ENCODE assay signal across 8 cellular contexts in the genomic region with DNA sequence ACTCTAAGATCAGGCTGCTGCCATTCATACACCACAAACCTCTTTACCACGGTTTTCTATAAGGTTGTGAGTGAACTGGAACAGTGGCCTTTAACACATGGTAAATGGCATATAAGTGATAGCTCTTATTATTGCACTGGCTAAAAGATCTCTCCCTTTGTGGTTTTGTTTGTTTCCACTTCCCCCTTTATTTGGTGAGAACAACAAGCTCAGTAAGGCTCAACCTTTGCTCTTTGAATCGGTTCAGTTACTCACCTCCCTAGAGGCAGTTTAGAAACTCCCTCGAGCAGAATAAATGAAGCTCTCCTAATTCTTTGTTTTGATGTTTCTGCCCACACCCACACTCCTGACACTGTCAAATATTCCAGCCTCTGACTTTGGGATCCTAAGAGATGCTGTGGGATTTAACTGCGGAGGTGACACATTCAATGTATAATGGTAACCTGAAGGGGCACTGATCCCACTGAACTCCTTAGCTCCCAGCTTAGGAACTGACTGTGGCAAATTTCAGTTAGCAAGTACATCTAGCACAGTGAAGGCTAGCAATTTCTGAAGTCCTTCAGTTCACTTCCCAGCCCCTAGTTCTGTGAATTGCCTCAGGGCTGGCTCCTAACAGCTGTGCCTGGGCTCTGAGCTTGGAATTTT. TPM values are rescaled to one million over a fixed set of nuclear protein-coding genes. Genes with fewer than 3 reads are reported as not detected.
A peak's percentile ranks its signal among the peaks of the same experiment; 100 is the strongest.
DNase-seq lines count a peak whose midpoint lies in the region; ATAC-seq and TF ChIP-seq lines count a peak whose summit lies in the region.

No MANE protein-coding gene starts in this region.

- no peaks in the 10 kb centered on the region for H4K20me1 ChIP-seq in mammary epithelial cell (ENCODE audit: insufficient read depth, low read length)

- peak; percentile 99 for ATAC-seq in HG03108 (IDR thresholded peaks at IDR 0.05; ENCODE audit: unreplicated experiment)

- dilution Hi-C loops in mammary epithelial cell (cut with HindIII; ENCODE audit: low sequenced_read_pairs), result no loop called here

- intact Hi-C loops in mammary epithelial cell (cut with micrococcal nuclease) (no loop called here), breast epithelium (cut with DNase I; ENCODE audit: low total_unique reads) (no loop called here)

- no peak overlapping the region for H3K4me2 ChIP-seq in mammary epithelial cell (ENCODE audit: insufficient read depth, low read depth, low read length)

- no peak overlapping the region for H3K4me3 ChIP-seq in mammary epithelial cell (replicated peaks in 1 of 3; ENCODE audit: insufficient read depth in 1 of 3, low read depth in 2 of 3, low read length in 3 of 3)
- no peak overlapping the region for H3K4me3 ChIP-seq in breast epithelium
- H3K4me3 ChIP-seq in subcutaneous abdominal adipose tissue (ENCODE audit: low read depth in 1 of 5, low read length in 5 of 5), result no peak overlapping the region

- TF ChIP-seq POLR2A in breast epithelium (IDR thresholded peaks at IDR 0.05), result no peak

- TF ChIP-seq CTCF in mammary epithelial cell (conservative IDR thresholded peaks at IDR 0.05 in 1 of 2, IDR thresholded peaks at IDR 0.05 in 1 of 2; ENCODE audit: extremely low read depth in 1 of 2, insufficient read depth in 1 of 2, low read depth in 1 of 2, low read length in 2 of 2) (no peak), breast epithelium (IDR thresholded peaks at IDR 0.05) (no peak)

- H3K36me3 ChIP-seq in mammary epithelial cell (ENCODE audit: insufficient read depth, low read length), result no peaks in the 10 kb centered on the region
- H3K36me3 ChIP-seq in breast epithelium, result no peaks in the 10 kb centered on the region
- H3K36me3 ChIP-seq in subcutaneous abdominal adipose tissue (ENCODE audit: control insufficient read depth in 5 of 5, insufficient read depth in 5 of 5, low read length in 5 of 5), result no peaks in the 10 kb centered on the region

- CTCF ChIA-PET in mammary epithelial cell (lab: Charles Lee; ENCODE audit: low non-redundant PET), result no interaction called here

- H3K27me3 ChIP-seq in mammary epithelial cell (ENCODE audit: insufficient read depth, low read length) (no peaks in the 10 kb centered on the region), breast epithelium (no peaks in the 10 kb centered on the region), subcutaneous abdominal adipose tissue (ENCODE audit: control insufficient read depth in 5 of 5, insufficient read depth in 4 of 5, low read length in 5 of 5) (no peaks in the 10 kb centered on the region)

- H3K27ac ChIP-seq in mammary epithelial cell (ENCODE audit: insufficient read depth, low read depth, low read length) (no peak overlapping the region), breast epithelium (no peak overlapping the region), subcutaneous abdominal adipose tissue (ENCODE audit: low read depth, low read length) (peak overlapping the region; percentile 43)

- BruUV-seq in mammary epithelial cell (replicated peaks; lab: Mats Ljungman, UMichigan), result no TSS peak

- H3K9me3 ChIP-seq in mammary epithelial cell (replicated peaks; ENCODE audit: insufficient read depth, low read length) (no peaks in the 10 kb centered on the region), breast epithelium (no peaks in the 10 kb centered on the region), subcutaneous abdominal adipose tissue (ENCODE audit: control insufficient read depth in 5 of 5, low read length in 5 of 5) (peaks cover 2 to 7% (median 4%) of the 10 kb centered on the region in 5 donors)

- DNase-seq in mammary epithelial cell, result peak; percentile 49
- no peak for DNase-seq in breast epithelium (ENCODE audit: low spot score in 2 of 2)
- peak; percentile 72 for DNase-seq in SW480 (ENCODE audit: low spot score)
- DNase-seq in NCI-H2081 treated with DMSO at 0.1 percent for 48 hours (lab: John Stamatoyannopoulos, UW), result no peak
- DNase-seq in cerebellar nuclear complex (lab: John Stamatoyannopoulos, UW), result no peak
- DNase-seq in 8988T, result no peak

- no peaks in the 10 kb centered on the region for H3K79me2 ChIP-seq in mammary epithelial cell (ENCODE audit: insufficient read depth, low read length)

- H3K9ac ChIP-seq in mammary epithelial cell (ENCODE audit: insufficient read depth, low read length) (no peak overlapping the region), subcutaneous abdominal adipose tissue (ENCODE audit: low read length in 5 of 5) (peak overlapping the region in 1 of 5 donors; percentile 22)

- WGBS in mammary epithelial cell (ENCODE audit: low coverage, missing lambda C conversion rate), result 35% methylated on average over 3 of the region's 4 CpGs

- in situ Hi-C loops in mammary epithelial cell (cut with MboI; ENCODE audit: low sequenced_read_pairs in 2 of 2), result no loop called here

- H3K4me1 ChIP-seq in mammary epithelial cell (ENCODE audit: insufficient read depth, low read length) (peaks cover 15% of the 10 kb centered on the region), breast epithelium (no peaks in the 10 kb centered on the region), subcutaneous abdominal adipose tissue (ENCODE audit: control insufficient read depth in 5 of 5, insufficient read depth in 5 of 5, low read length in 5 of 5) (peaks cover 0 to 13% (median 11%) of the 10 kb centered on the region in 5 donors)

- peak overlapping the region; percentile 36 for H2AFZ ChIP-seq in mammary epithelial cell (ENCODE audit: low read depth, low read length)

RNA-seq across cellular contexts. Expression of a gene that starts 22.5 kb away (rescaled TPM):
- total RNA-seq in mammary epithelial cell, result 100 to 1,000 TPM; 126 to 177 TPM
- 166 TPM for polyA plus RNA-seq in mammary epithelial cell
- 115 TPM for polyA minus RNA-seq in mammary epithelial cell
- 10 to 100 TPM; 63.6 to 70.2 (median 68.1) TPM for total RNA-seq in breast epithelium

Comparison
In these comparisons a context has a peak if more than half of its experiments do, and no peak if none do; other contexts are left out.
1. DNase-seq: peak in mammary epithelial cell (single experiment) and SW480 (single experiment); none in breast epithelium (0 of 2), NCI-H2081 treated with DMSO at 0.1 percent for 48 hours (single experiment), cerebellar nuclear complex (0 of 2) and 8988T (single experiment).